In genomic region chr2:219505585-219505984, GRCh38 we compare ENCODE assay signal across 29 cellular contexts. TPM values are rescaled to one million over a fixed set of nuclear protein-coding genes. Genes with fewer than 3 reads are reported as not detected.
"Had no signal": no experiment of that assay in that cellular context is flagged by ENCODE, and none has a peak within 500 bp of the region (broad histone marks: within the 10 kb centered on the region; RNA-seq: fewer than 3 reads in every experiment).

No MANE protein-coding gene starts in this region.

- H3K4me3 ChIP-seq: stomach, suprapubic skin, testis, thoracic aorta, thyroid gland, tibial artery, tibial nerve, transverse colon, upper lobe of left lung, upper lobe of right lung, uterus, vagina had no signal

- H3K27ac Mint-ChIP-seq: stimulated activated effector memory CD8-positive, alpha-beta T cell treated with anti-CD3 and anti-CD28 coated beads, Interleukin-12 subunit alpha, Interleukin-12 subunit beta, amount 100 ng/mL, for 72 hours; stimulated activated memory B cell treated with anti-CD40 and anti-IgM and Interleukin-4, amounts not matched to agents 10 μg/mL and 1 μg/mL and 100 μg/mL, for 72 hours; stimulated activated naive B cell treated with anti-CD40 and anti-IgM and Interleukin-4, amounts not matched to agents 10 μg/mL and 1 μg/mL and 100 μg/mL, for 72 hours; stimulated activated naive CD8-positive, alpha-beta T cell treated with anti-CD3 and anti-CD28 coated beads, Interleukin-15, Interleukin-2, amounts not matched to agents 100 ng/mL and 50 ng/mL, for 24 hours; type B pancreatic cell had no signal

- H3K9me3 ChIP-seq: stomach, suprapubic skin, testis, thoracic aorta, thyroid gland, tibial artery, tibial nerve, transverse colon, upper lobe of left lung, upper lobe of right lung, uterus, vagina had no signal

- H3K4me3 Mint-ChIP-seq: stimulated activated effector memory CD8-positive, alpha-beta T cell treated with anti-CD3 and anti-CD28 coated beads, Interleukin-12 subunit alpha, Interleukin-12 subunit beta, amount 100 ng/mL, for 72 hours; stimulated activated memory B cell treated with anti-CD40 and anti-IgM and Interleukin-4, amounts not matched to agents 10 μg/mL and 1 μg/mL and 100 μg/mL, for 72 hours; stimulated activated naive B cell treated with anti-CD40 and anti-IgM and Interleukin-4, amounts not matched to agents 10 μg/mL and 1 μg/mL and 100 μg/mL, for 72 hours; stimulated activated naive CD8-positive, alpha-beta T cell treated with anti-CD3 and anti-CD28 coated beads, Interleukin-15, amount 100 ng/mL, for 72 hours; stimulated activated naive CD8-positive, alpha-beta T cell treated with anti-CD3 and anti-CD28 coated beads, Interleukin-15, Interleukin-2, amounts not matched to agents 100 ng/mL and 50 ng/mL, for 24 hours; type B pancreatic cell had no signal

- H3K9me3 Mint-ChIP-seq: stimulated activated effector memory CD8-positive, alpha-beta T cell treated with anti-CD3 and anti-CD28 coated beads, Interleukin-12 subunit alpha, Interleukin-12 subunit beta, amount 100 ng/mL, for 72 hours; stimulated activated memory B cell treated with anti-CD40 and anti-IgM and Interleukin-4, amounts not matched to agents 10 μg/mL and 1 μg/mL and 100 μg/mL, for 72 hours; stimulated activated naive B cell treated with anti-CD40 and anti-IgM and Interleukin-4, amounts not matched to agents 10 μg/mL and 1 μg/mL and 100 μg/mL, for 72 hours; stimulated activated naive CD8-positive, alpha-beta T cell treated with anti-CD3 and anti-CD28 coated beads, Interleukin-15, amount 100 ng/mL, for 72 hours; stimulated activated naive CD8-positive, alpha-beta T cell treated with anti-CD3 and anti-CD28 coated beads, Interleukin-15, Interleukin-2, amounts not matched to agents 100 ng/mL and 50 ng/mL, for 24 hours; type B pancreatic cell had no signal

- DNase-seq: stimulated activated CD4-positive, alpha-beta T cell treated with anti-CD3 and anti-CD28 coated beads, Interleukin-2, amount 100 ng/mL, for 48 hours; stimulated activated CD4-positive, alpha-beta T cell treated with anti-CD3 and anti-CD28 coated beads, Interleukin-4, amount 100 ng/mL, for 1 hour; stimulated activated CD4-positive, alpha-beta T cell treated with anti-CD3 and anti-CD28 coated beads, Interleukin-4, amount 100 ng/mL, for 24 hours; stimulated activated CD4-positive, alpha-beta T cell treated with anti-CD3 and anti-CD28 coated beads, Interleukin-4, amount 100 ng/mL, for 4 hours; stimulated activated CD8-positive, alpha-beta memory T cell treated with anti-CD3 and anti-CD28 coated beads, Interleukin-4, amount 100 ng/mL, for 48 hours; stimulated activated naive B cell treated with anti-CD40 and anti-IgM and Interleukin-4, amounts not matched to agents 10 μg/mL and 1 μg/mL and 100 μg/mL, for 72 hours; stimulated activated naive CD4-positive, alpha-beta T cell; stimulated activated naive CD4-positive, alpha-beta T cell treated with Interleukin-2 at 50 U/mL for 16 hours; stimulated activated naive CD8-positive, alpha-beta T cell treated with anti-CD3 and anti-CD28 coated beads, Interleukin-15, amount 100 ng/mL, for 72 hours; stimulated activated naive CD8-positive, alpha-beta T cell treated with anti-CD3 and anti-CD28 coated beads, Interleukin-15, Interleukin-2, amounts not matched to agents 100 U/mL and 50 U/mL, for 24 hours; stomach; testis; thyroid gland; tibial artery; transverse colon; trophoblast cell; upper lobe of right lung; uterus had no signal

- H3K27me3 ChIP-seq: testis, thyroid gland, uterus, vagina had no signal

- H3K27ac ChIP-seq: stomach, suprapubic skin, testis, thoracic aorta, thyroid gland, tibial artery, tibial nerve, transverse colon, upper lobe of left lung, upper lobe of right lung, uterus, vagina had no signal

- H3K36me3 ChIP-seq: uterus had no signal

- FAIRE-seq: urothelium cell line had no signal

- ATAC-seq: stimulated activated effector memory CD8-positive, alpha-beta T cell treated with anti-CD3 and anti-CD28 coated beads, Interleukin-12 subunit alpha, Interleukin-12 subunit beta, amount 100 ng/mL, for 72 hours; stimulated activated memory B cell treated with anti-CD40 and anti-IgM and Interleukin-4, amounts not matched to agents 10 μg/mL and 1 μg/mL and 100 μg/mL, for 72 hours; stimulated activated naive B cell treated with anti-CD40 and anti-IgM and Interleukin-4, amounts not matched to agents 10 μg/mL and 1 μg/mL and 100 μg/mL, for 72 hours; stimulated activated naive CD8-positive, alpha-beta T cell treated with anti-CD3 and anti-CD28 coated beads, Interleukin-15, amount 100 ng/mL, for 72 hours; stimulated activated naive CD8-positive, alpha-beta T cell treated with anti-CD3 and anti-CD28 coated beads, Interleukin-15, Interleukin-2, amounts not matched to agents 100 U/mL and 50 U/mL, for 24 hours; upper lobe of right lung had no signal

RNA-seq across cellular contexts. Expression of gene ASIC4, which starts 8.7 kb away (rescaled TPM):
- total RNA-seq: subcutaneous adipose tissue, suprapubic skin, thyroid gland, transverse colon, vagina had no signal
- polyA plus RNA-seq: stomach had no signal
